ENCODE assay signal across 1 cellular context in the genomic region with DNA sequence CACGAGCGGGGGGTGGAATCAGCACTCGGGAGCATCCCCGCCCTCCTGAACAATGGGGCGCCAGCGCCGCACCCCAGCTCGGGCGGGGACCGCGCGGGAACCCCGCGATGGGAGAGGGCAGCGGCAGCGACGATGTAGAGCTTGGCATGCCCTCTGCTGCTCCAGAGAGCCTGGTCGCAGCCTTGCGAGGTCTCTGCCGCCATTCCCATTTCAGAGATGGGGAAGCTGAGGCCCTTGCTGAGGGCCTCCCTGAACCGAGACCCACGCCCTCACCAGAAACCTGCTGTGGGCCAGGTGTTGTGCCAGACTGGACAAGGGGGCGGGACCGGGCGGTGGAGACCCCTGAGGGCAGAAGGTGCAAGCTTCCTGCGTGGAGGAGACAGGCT.
A peak's percentile ranks its signal among the peaks of the same experiment; 100 is the strongest.
TF ChIP-seq lines count a peak whose summit lies in the region.

No MANE protein-coding gene starts in this region.

TF ChIP-seq in H1, 55 proteins besides CTCF, POLR2A, EP300 and RAD21:
- TF ChIP-seq HDAC2 (IDR thresholded peaks at IDR 0.05; ENCODE audit: borderline replicate concordance in 1 of 2, low read depth in 2 of 2, low read length in 2 of 2): peak in 1 of 2 experiments; percentile 97; a peak in 2 of 4 replicates
- no peak for TF ChIP-seq TEAD4 (IDR thresholded peaks at IDR 0.05; ENCODE audit: low read depth, low read length)
- TF ChIP-seq SP4 (IDR thresholded peaks at IDR 0.05; ENCODE audit: low read length): no peak
- no peak for TF ChIP-seq CTBP2 (IDR thresholded peaks at IDR 0.05; ENCODE audit: borderline replicate concordance, insufficient read depth, insufficient read length, low read length)
- no peak for TF ChIP-seq BACH1 (IDR thresholded peaks at IDR 0.05; ENCODE audit: low read length)
- no peak for TF ChIP-seq E2F6 (IDR thresholded peaks at IDR 0.05)
- TF ChIP-seq KDM1A (IDR thresholded peaks at IDR 0.05; ENCODE audit: borderline replicate concordance, low read length): peak; percentile 99
- no peak for TF ChIP-seq KDM5A (IDR thresholded peaks at IDR 0.05; ENCODE audit: low read length)
- TF ChIP-seq FOSL1 (IDR thresholded peaks at IDR 0.05; ENCODE audit: insufficient read depth, low read depth, low read length): no peak
- TF ChIP-seq TAF1 (IDR thresholded peaks at IDR 0.05; ENCODE audit: low read depth, low read length): no peak; the same call in 1 of the 2 replicates
- no peak for TF ChIP-seq TCF12 (IDR thresholded peaks at IDR 0.05; ENCODE audit: low read depth, low read length)
- TF ChIP-seq GTF2F1 (IDR thresholded peaks at IDR 0.05; ENCODE audit: borderline replicate concordance, low read depth, low read length): no peak
- TF ChIP-seq BCL11A (IDR thresholded peaks at IDR 0.05; ENCODE audit: low read depth in 2 of 2, low read length in 2 of 2): no peak
- 0 out of 2 replicates have a peak, but pooled peaks have one; percentile 9 for TF ChIP-seq YY1 (IDR thresholded peaks at IDR 0.05; ENCODE audit: low read depth, low read length)
- TF ChIP-seq RBBP5 (IDR thresholded peaks at IDR 0.05; ENCODE audit: borderline replicate concordance, low read depth, low read length): peak; percentile 48; the same call in 1 of the 2 replicates
- TF ChIP-seq RNF2 (IDR thresholded peaks at IDR 0.05; ENCODE audit: borderline replicate concordance, low read depth, low read length, missing control alignments, poor library complexity, severe bottlenecking): peak; percentile 41
- TF ChIP-seq PHF8 (conservative IDR thresholded peaks at IDR 0.05; ENCODE audit: low read depth, low read length): peak; percentile 35
- peak; percentile 71 for TF ChIP-seq ASH2L (IDR thresholded peaks at IDR 0.05; ENCODE audit: low read length)
- TF ChIP-seq NANOG (IDR thresholded peaks at IDR 0.05; ENCODE audit: insufficient read depth, low read depth, low read length, poor library complexity, severe bottlenecking): no peak
- TF ChIP-seq MAX (IDR thresholded peaks at IDR 0.05): peak; percentile 49
- no peak for TF ChIP-seq TAF7 (optimal IDR thresholded peaks at IDR 0.05; ENCODE audit: borderline replicate concordance, low read depth, low read length)
- no peak for TF ChIP-seq MAFK (IDR thresholded peaks at IDR 0.05; ENCODE audit: low read depth, low read length)
- TF ChIP-seq, protein P1, sequence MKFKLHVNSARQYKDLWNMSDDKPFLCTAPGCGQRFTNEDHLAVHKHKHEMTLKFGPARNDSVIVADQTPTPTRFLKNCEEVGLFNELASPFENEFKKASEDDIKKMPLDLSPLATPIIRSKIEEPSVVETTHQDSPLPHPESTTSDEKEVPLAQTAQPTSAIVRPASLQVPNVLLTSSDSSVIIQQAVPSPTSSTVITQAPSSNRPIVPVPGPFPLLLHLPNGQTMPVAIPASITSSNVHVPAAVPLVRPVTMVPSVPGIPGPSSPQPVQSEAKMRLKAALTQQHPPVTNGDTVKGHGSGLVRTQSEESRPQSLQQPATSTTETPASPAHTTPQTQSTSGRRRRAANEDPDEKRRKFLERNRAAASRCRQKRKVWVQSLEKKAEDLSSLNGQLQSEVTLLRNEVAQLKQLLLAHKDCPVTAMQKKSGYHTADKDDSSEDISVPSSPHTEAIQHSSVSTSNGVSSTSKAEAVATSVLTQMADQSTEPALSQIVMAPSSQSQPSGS (IDR thresholded peaks at IDR 0.05; ENCODE audit: low read length): no peak
- no peak for TF ChIP-seq CEBPB (IDR thresholded peaks at IDR 0.05; ENCODE audit: low read depth, low read length)
- TF ChIP-seq CHD1 (IDR thresholded peaks at IDR 0.05; ENCODE audit: low read depth, low read length): no peak
- no peak for TF ChIP-seq CREB1 (IDR thresholded peaks at IDR 0.05)
- no peak for TF ChIP-seq SUZ12 (IDR thresholded peaks at IDR 0.05; ENCODE audit: low read length)
